Comparison of ENCODE assay signal across 22 cellular contexts in genomic region chr16:10866196-10866976, GRCh38. TPM values are rescaled to one million over a fixed set of nuclear protein-coding genes. Genes with fewer than 3 reads are reported as not detected.
A peak's percentile ranks its signal among the peaks of the same experiment; 100 is the strongest.
DNase-seq lines count a peak whose midpoint lies in the region; ATAC-seq and TF ChIP-seq lines count a peak whose summit lies in the region.
"Had no signal": no experiment of that assay in that cellular context is flagged by ENCODE, and none has a peak within 500 bp of the region (broad histone marks: within the 10 kb centered on the region; RNA-seq: fewer than 3 reads in every experiment).

No MANE protein-coding gene starts in this region.

- POLR2A ChIA-PET in activated CD4-positive, alpha-beta T cell treated with anti-CD3 and anti-CD28 coated beads for 36 hours (lab: Charles Lee): no interaction called here

- no peak for TF ChIP-seq POLR2A in transverse colon (IDR thresholded peaks at IDR 0.05)

- DNase-seq in AG20443 (ENCODE audit: low spot score) (peak; percentile 21), heart right ventricle (peak in 1 of 2 donors; percentile 64), posterior vena cava (ENCODE audit: low spot score) (peak; percentile 81), NCI-H1930 (lab: John Stamatoyannopoulos, UW) (no peak), GM19240 (ENCODE audit: insufficient read length, low spot score) (no peak), transverse colon (no peak)
- no peak for DNase-seq in activated CD4-positive, alpha-beta T cell treated with anti-CD3 and anti-CD28 coated beads for 36 hours
- DNase-seq: activated CD4-positive, alpha-beta memory T cell treated with anti-CD3 and anti-CD28 coated beads, Interleukin-2, amount 10 ng/mL, durations not matched to agents 7 days and 5 days; activated naive CD8-positive, alpha-beta T cell treated with anti-CD3 and anti-CD28 coated beads for 36 hours; brain microvascular endothelial cell; HCEC 1CT; NCI-H1694; NCI-H345; NK-92 treated with Interleukin-12 subunit alpha and Interleukin-12 subunit beta, amount 100 ng/mL, for 24 hours had no signal

- no peak for TF ChIP-seq EP300 in transverse colon (IDR thresholded peaks at IDR 0.05; ENCODE audit: low read depth)

- H3K4me2 ChIP-seq in OCI-LY3 (ENCODE audit: low read length): peak overlapping the region; percentile 85

- 0 out of 2 replicates have a peak, but pooled peaks cover 7% of the 10 kb centered on the region for H3K27me3 ChIP-seq in OCI-LY3 (ENCODE audit: low read depth, low read length)
- H3K27me3 ChIP-seq in heart right ventricle: peaks cover 0 to 4% (median 0%) of the 10 kb centered on the region in 7 donors
- H3K27me3 ChIP-seq in transverse colon: no peaks in the 10 kb centered on the region
- H3K27me3 ChIP-seq: brain microvascular endothelial cell, pancreas had no signal

- H3K36me3 ChIP-seq in OCI-LY3 (replicated peaks; ENCODE audit: low read depth, low read length): no peaks in the 10 kb centered on the region
- H3K36me3 ChIP-seq in heart right ventricle: no peaks in the 10 kb centered on the region
- no peaks in the 10 kb centered on the region for H3K36me3 ChIP-seq in transverse colon
- H3K36me3 ChIP-seq: brain microvascular endothelial cell, gastroesophageal sphincter, pancreas had no signal

- no peak overlapping the region for H3K27ac Mint-ChIP-seq in activated CD4-positive, alpha-beta T cell treated with anti-CD3 and anti-CD28 coated beads for 36 hours

- intact Hi-C loops in heart right ventricle (cut with DNase I): loop anchor here in 1 of 10 donors (5.0 kb wide), 1 partner anchor 39 kb away; no protein-coding TSS in a partner anchor
- intact Hi-C loops in posterior vena cava (cut with DNase I): no loop called here
- intact Hi-C loops in activated CD4-positive, alpha-beta T cell treated with anti-CD3 and anti-CD28 coated beads for 36 hours (cut with DNase I, micrococcal nuclease): no loop called here
- intact Hi-C loops in transverse colon (cut with DNase I; ENCODE audit: low total_unique reads): no loop called here

- H4K20me1 ChIP-seq in OCI-LY3 (ENCODE audit: insufficient read depth, low read length): no peaks in the 10 kb centered on the region

- no peaks in the 10 kb centered on the region for H3K36me3 Mint-ChIP-seq in activated CD4-positive, alpha-beta T cell treated with anti-CD3 and anti-CD28 coated beads for 36 hours (ENCODE audit: low read depth)
- H3K36me3 Mint-ChIP-seq: activated naive CD8-positive, alpha-beta T cell treated with anti-CD3 and anti-CD28 coated beads for 36 hours had no signal

- H3K79me2 ChIP-seq in OCI-LY3 (ENCODE audit: low read length): no peaks in the 10 kb centered on the region

- H2AFZ ChIP-seq in OCI-LY3 (ENCODE audit: low read depth, low read length): no peak overlapping the region

- peaks cover 27% of the 10 kb centered on the region for H3K27me3 Mint-ChIP-seq in activated CD4-positive, alpha-beta T cell treated with anti-CD3 and anti-CD28 coated beads for 36 hours

- WGBS in heart right ventricle, 2 donors: 59 to 72% methylated on average over 11 of the region's 11 CpGs
- WGBS in transverse colon (ENCODE audit: low coverage in 1 of 2), 2 donors: 78 to 100% methylated on average over 1 to 10 of the region's 11 CpGs

- CTCF ChIA-PET in activated CD4-positive, alpha-beta T cell treated with anti-CD3 and anti-CD28 coated beads for 36 hours (lab: Charles Lee): no interaction called here

- H3K27ac ChIP-seq in OCI-LY3 (ENCODE audit: low read length) (peak overlapping the region; percentile 99), heart right ventricle (peak overlapping the region in 5 of 10 donors; percentile 37 to 90 (median 62)), transverse colon (peak overlapping the region in 2 of 4 donors; percentile 20 to 66)
- H3K27ac ChIP-seq: brain microvascular endothelial cell, epithelial cell of prostate, pancreas, VCaP had no signal

- H3K9ac ChIP-seq in OCI-LY3 (ENCODE audit: low read length): peak overlapping the region; percentile 86; the same call in 1 of the 2 replicates

- H3K4me1 ChIP-seq in OCI-LY3 (ENCODE audit: low read length) (peaks cover 77% of the 10 kb centered on the region), heart right ventricle (peaks cover 0 to 72% (median 44%) of the 10 kb centered on the region in 9 donors), transverse colon (peaks cover 0 to 17% (median 11%) of the 10 kb centered on the region in 4 donors)

- no peaks in the 10 kb centered on the region for H3K9me3 Mint-ChIP-seq in activated CD4-positive, alpha-beta T cell treated with anti-CD3 and anti-CD28 coated beads for 36 hours (ENCODE audit: low read depth)
- H3K9me3 Mint-ChIP-seq: activated naive CD8-positive, alpha-beta T cell treated with anti-CD3 and anti-CD28 coated beads for 36 hours had no signal

- no peaks in the 10 kb centered on the region for H3K9me3 ChIP-seq in OCI-LY3 (ENCODE audit: insufficient read depth, low read length)
- no peaks in the 10 kb centered on the region for H3K9me3 ChIP-seq in heart right ventricle
- H3K9me3 ChIP-seq in transverse colon: no peaks in the 10 kb centered on the region
- H3K9me3 ChIP-seq: gastroesophageal sphincter, pancreas had no signal

- no peak for TF ChIP-seq CTCF in OCI-LY3 (IDR thresholded peaks at IDR 0.05; ENCODE audit: low read depth, low read length)
- no peak for TF ChIP-seq CTCF in heart right ventricle (IDR thresholded peaks at IDR 0.05)
- no peak for TF ChIP-seq CTCF in transverse colon (IDR thresholded peaks at IDR 0.05)

- H3K4me3 ChIP-seq in OCI-LY3 (ENCODE audit: low read length) (no peak overlapping the region), heart right ventricle (peak overlapping the region in 6 of 10 donors; percentile 23 to 35 (median 29)), transverse colon (no peak overlapping the region)
- H3K4me3 ChIP-seq: gastroesophageal sphincter, pancreas had no signal

- H3K4me3 Mint-ChIP-seq in activated CD4-positive, alpha-beta T cell treated with anti-CD3 and anti-CD28 coated beads for 36 hours: no peak overlapping the region
- H3K4me3 Mint-ChIP-seq: activated CD4-positive, alpha-beta memory T cell treated with anti-CD3 and anti-CD28 coated beads, Interleukin-2, amount 10 ng/mL, durations not matched to agents 7 days and 5 days; activated naive CD8-positive, alpha-beta T cell treated with anti-CD3 and anti-CD28 coated beads for 36 hours had no signal

- peaks cover 37% of the 10 kb centered on the region for H3K4me1 Mint-ChIP-seq in activated CD4-positive, alpha-beta T cell treated with anti-CD3 and anti-CD28 coated beads for 36 hours

- in situ Hi-C loops in transverse colon (cut with MboI; ENCODE audit: low pct_ligation_motif_present in 1 of 4, low pct_unique_long_range_greater_than_20kb in 1 of 4, low sequenced_read_pairs in 3 of 4): loop anchor here in 1 of 4 donors (25.0 kb wide), 1 partner anchor 104 kb away; no protein-coding TSS in a partner anchor

- ATAC-seq in heart right ventricle: peak in 4 of 8 donors; percentile 18 to 43 (median 25)
- no peak for ATAC-seq in activated CD4-positive, alpha-beta T cell treated with anti-CD3 and anti-CD28 coated beads for 36 hours
- ATAC-seq: gastroesophageal sphincter, pancreas had no signal

RNA-seq across cellular contexts. Expression of gene CIITA, which starts 10.6 kb away (rescaled TPM):
- 10 to 100 TPM in 3 of 10 donors, 1 to 10 TPM in 7; 5.1 to 50.8 (median 8.7) TPM for total RNA-seq in heart right ventricle
- polyA plus RNA-seq in heart right ventricle: 10 to 100 TPM in 1 of 2 donors, 1 to 10 TPM in 1; 2.1 to 25.3 TPM
- total RNA-seq in posterior vena cava: 10 to 100 TPM; 10.0 to 11.9 TPM
- total RNA-seq in activated CD4-positive, alpha-beta T cell treated with anti-CD3 and anti-CD28 coated beads for 36 hours: 1 to 10 TPM in 1 of 2 experiments, under 1 TPM in 1; 0.87 to 1.4 TPM
- total RNA-seq in transverse colon: 10 to 100 TPM in 2 of 4 donors, 1 to 10 TPM in 2; 1.2 to 26.9 (median 13.9) TPM
- total RNA-seq: Daoy had no signal

RNA-seq across cellular contexts. Expression of gene TVP23A, which starts 47.8 kb away (rescaled TPM):
- total RNA-seq in heart right ventricle: under 1 TPM in 5 of 10 donors, not detected in 5; 0.13 to 0.44 (median 0.23) TPM
- polyA plus RNA-seq in heart right ventricle: under 1 TPM; 0.04 to 0.15 TPM
- total RNA-seq in posterior vena cava: 1 to 10 TPM; 2.1 to 3.7 TPM
- total RNA-seq in activated CD4-positive, alpha-beta T cell treated with anti-CD3 and anti-CD28 coated beads for 36 hours: under 1 TPM in 1 of 2 experiments, not detected in 1; 0.09 TPM
- under 1 TPM in 2 of 4 donors, not detected in 2; 0.14 to 0.16 TPM for total RNA-seq in transverse colon
- total RNA-seq: activated CD4-positive, alpha-beta memory T cell treated with anti-CD3 and anti-CD28 coated beads, Interleukin-2, amount 10 ng/mL, durations not matched to agents 7 days and 5 days; activated naive CD8-positive, alpha-beta T cell treated with anti-CD3 and anti-CD28 coated beads for 36 hours; Daoy; dermis microvascular lymphatic vessel endothelial cell; myocyte had no signal

Comparison
In these comparisons a context has a peak if more than half of its experiments do, and no peak if none do; other contexts are left out.
1. DNase-seq: peak in AG20443 (single experiment) and posterior vena cava (single experiment); none in NCI-H1930 (0 of 2), activated CD4-positive, alpha-beta T cell treated with anti-CD3 and anti-CD28 coated beads for 36 hours (single experiment), GM19240 (single experiment) and transverse colon (single experiment).
2. H3K4me3 ChIP-seq: peak in heart right ventricle (6 of 10); none in OCI-LY3 (single experiment) and transverse colon (0 of 4).